In the genomic region with DNA sequence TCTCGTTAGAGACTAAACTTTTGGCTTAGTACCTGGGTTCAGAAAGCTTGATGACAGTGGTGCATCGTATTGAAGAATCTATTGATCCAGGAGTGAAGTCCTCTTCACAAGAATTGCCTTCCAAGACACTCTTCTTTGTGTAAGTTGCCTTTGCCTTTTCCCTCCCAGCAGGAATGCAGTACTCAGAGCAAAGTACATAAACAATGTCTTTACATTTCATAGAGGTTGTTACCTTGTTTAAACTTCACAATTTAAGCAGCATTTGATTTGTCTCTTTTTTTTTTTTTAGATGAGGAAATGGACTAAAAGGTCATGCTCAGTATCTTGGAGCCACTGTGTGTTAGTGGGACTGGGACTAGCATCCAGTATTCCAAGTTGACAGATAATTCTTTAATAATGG, we compare ENCODE assay signal across 1 cellular context.
TF ChIP-seq lines count a peak whose summit lies in the region.

No MANE protein-coding gene starts in this region.

TF ChIP-seq in IMR-90, 13 proteins besides CTCF, POLR2A, EP300 and RAD21:
- TF ChIP-seq SMC3 (IDR thresholded peaks at IDR 0.05; ENCODE audit: low read depth, low read length) (no peak), CEBPB (IDR thresholded peaks at IDR 0.05; ENCODE audit: low read depth, low read length) (no peak), FOS (IDR thresholded peaks at IDR 0.05; ENCODE audit: low read depth, low read length) (no peak), BHLHE40 (IDR thresholded peaks at IDR 0.05; ENCODE audit: low read depth, low read length) (no peak), RCOR1 (IDR thresholded peaks at IDR 0.05; ENCODE audit: insufficient replicate concordance, low read length) (no peak), NFE2L2 (IDR thresholded peaks at IDR 0.05; ENCODE audit: low read depth, low read length) (no peak), MAFK (IDR thresholded peaks at IDR 0.05; ENCODE audit: low read depth, low read length) (no peak), CHD1 (IDR thresholded peaks at IDR 0.05; ENCODE audit: low read depth, low read length) (no peak), MXI1 (IDR thresholded peaks at IDR 0.05; ENCODE audit: borderline replicate concordance, low read depth, low read length) (no peak), MAZ (IDR thresholded peaks at IDR 0.05; ENCODE audit: borderline replicate concordance, low read depth, low read length) (no peak), RFX5 (IDR thresholded peaks at IDR 0.05; ENCODE audit: low read depth, low read length) (no peak), USF2 (IDR thresholded peaks at IDR 0.05; ENCODE audit: low read depth, low read length) (no peak)
- TF ChIP-seq, protein P1, sequence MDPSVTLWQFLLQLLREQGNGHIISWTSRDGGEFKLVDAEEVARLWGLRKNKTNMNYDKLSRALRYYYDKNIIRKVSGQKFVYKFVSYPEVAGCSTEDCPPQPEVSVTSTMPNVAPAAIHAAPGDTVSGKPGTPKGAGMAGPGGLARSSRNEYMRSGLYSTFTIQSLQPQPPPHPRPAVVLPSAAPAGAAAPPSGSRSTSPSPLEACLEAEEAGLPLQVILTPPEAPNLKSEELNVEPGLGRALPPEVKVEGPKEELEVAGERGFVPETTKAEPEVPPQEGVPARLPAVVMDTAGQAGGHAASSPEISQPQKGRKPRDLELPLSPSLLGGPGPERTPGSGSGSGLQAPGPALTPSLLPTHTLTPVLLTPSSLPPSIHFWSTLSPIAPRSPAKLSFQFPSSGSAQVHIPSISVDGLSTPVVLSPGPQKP (IDR thresholded peaks at IDR 0.05; ENCODE audit: borderline replicate concordance, low read depth, low read length): no peak
